ENCODE assay signal across 8 cellular contexts in the genomic region with DNA sequence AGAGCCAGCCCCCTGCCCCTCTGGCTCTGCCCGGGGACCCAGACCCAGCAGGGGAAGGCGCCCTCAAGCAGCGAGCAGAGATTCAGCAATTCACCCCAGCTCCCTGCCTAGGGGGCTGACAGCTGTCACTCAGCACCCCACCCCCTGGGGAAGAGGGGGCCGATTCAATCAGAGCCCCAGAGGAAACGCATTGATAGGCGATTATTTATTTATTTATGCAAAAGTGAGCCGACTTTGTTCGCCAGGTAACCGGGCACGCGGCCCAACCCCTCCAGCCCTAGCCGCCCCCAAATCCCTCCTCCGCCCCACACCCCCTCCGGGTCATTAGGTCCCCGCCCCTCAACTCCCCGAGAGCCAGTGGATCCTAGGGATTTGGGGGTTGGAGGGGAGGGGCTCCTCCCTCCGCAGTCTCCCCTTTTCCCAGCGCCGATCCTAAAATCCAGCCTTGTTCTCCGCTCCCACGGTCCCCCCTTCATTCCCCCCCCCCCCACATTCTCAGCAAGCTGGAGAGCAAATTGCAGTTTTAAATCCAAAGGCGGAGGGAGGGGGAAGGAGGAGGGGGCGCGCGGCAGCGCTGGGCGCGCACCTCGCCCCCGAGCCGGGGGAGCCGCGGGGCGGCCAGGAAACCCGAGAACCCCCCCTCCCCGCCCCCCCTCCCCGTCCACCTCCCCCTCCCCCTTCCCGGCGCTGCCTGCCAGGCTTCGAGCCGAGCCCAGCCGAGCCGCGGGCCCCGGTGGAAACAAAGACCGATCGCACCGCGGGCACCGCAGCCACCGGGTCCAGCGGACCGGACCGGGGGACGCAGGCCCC. TPM values are rescaled to one million over a fixed set of nuclear protein-coding genes. Genes with fewer than 3 reads are reported as not detected.
DNase-seq lines count a peak whose midpoint lies in the region; ATAC-seq and TF ChIP-seq lines count a peak whose summit lies in the region.

No MANE protein-coding gene starts in this region.

- peaks cover 13% of the 10 kb centered on the region for H3K4me1 ChIP-seq in PC-9 (replicated peaks; ENCODE audit: insufficient read depth)
- peaks cover 28 to 35% of the 10 kb centered on the region in 2 donors for H3K4me1 ChIP-seq in breast epithelium

- no peak for TF ChIP-seq CTCF in PC-9 (conservative IDR thresholded peaks at IDR 0.05)
- TF ChIP-seq CTCF in breast epithelium (IDR thresholded peaks at IDR 0.05), result no peak

- peak; percentile 32 for ATAC-seq in stimulated activated memory B cell treated with anti-CD40 and anti-IgM and Interleukin-4, amounts not matched to agents 10 μg/mL and 1 μg/mL and 100 μg/mL, for 72 hours
- no peak for ATAC-seq in HG03045 (IDR thresholded peaks at IDR 0.05; ENCODE audit: unreplicated experiment)

- H3K9me3 ChIP-seq in PC-9 (ENCODE audit: insufficient read depth, low read depth), result no peaks in the 10 kb centered on the region
- H3K9me3 ChIP-seq in breast epithelium, result no peaks in the 10 kb centered on the region

- H3K36me3 ChIP-seq in PC-9 (ENCODE audit: low read depth), result no peaks in the 10 kb centered on the region
- H3K36me3 ChIP-seq in breast epithelium, result no peaks in the 10 kb centered on the region

- CTCF ChIA-PET in PC-9 (lab: Charles Lee), result interaction anchor here (0.6 to 3.6 kb wide), 6 partner anchors 34 to 270 kb away, joined by 3 to 37 read pairs (median 7); no protein-coding TSS in a partner anchor

- H3K36me3 Mint-ChIP-seq in stimulated activated memory B cell treated with anti-CD40 and anti-IgM and Interleukin-4, amounts not matched to agents 10 μg/mL and 1 μg/mL and 100 μg/mL, for 72 hours, result no peaks in the 10 kb centered on the region

- H3K4me1 Mint-ChIP-seq in stimulated activated memory B cell treated with anti-CD40 and anti-IgM and Interleukin-4, amounts not matched to agents 10 μg/mL and 1 μg/mL and 100 μg/mL, for 72 hours, result peaks cover 48% of the 10 kb centered on the region

- H3F3A ChIP-seq in PC-9 (ENCODE audit: insufficient read depth, low read depth), result peaks cover 3% of the 10 kb centered on the region; the same call in 1 of the 2 replicates

- H3K27me3 ChIP-seq in PC-9 (ENCODE audit: insufficient read depth, low read depth) (no peaks in the 10 kb centered on the region), breast epithelium (no peaks in the 10 kb centered on the region)

- peaks cover 40% of the 10 kb centered on the region for H3K79me2 ChIP-seq in PC-9 (ENCODE audit: low read depth)

- DNase-seq in NCI-H524 (lab: John Stamatoyannopoulos, UW), result peak; percentile 9 to 55
- no peak for DNase-seq in NCI-H524 treated with DMSO at 0.1 percent for 48 hours (lab: John Stamatoyannopoulos, UW)
- peak in 1 of 2 experiments; percentile 37 for DNase-seq in PC-9
- DNase-seq in breast epithelium (ENCODE audit: low spot score in 2 of 2), result peak in 1 of 2 donors; percentile 72
- peak; percentile 41 for DNase-seq in iris pigment epithelial cell (ENCODE audit: low read depth)
- DNase-seq in NCI-H1930 (lab: John Stamatoyannopoulos, UW), result no peak

- H3K9me2 ChIP-seq in PC-9 (ENCODE audit: insufficient read depth), result no peaks in the 10 kb centered on the region

- POLR2A ChIA-PET in PC-9 (lab: Charles Lee; ENCODE audit: unreplicated experiment), result interaction anchor here (0.7 kb wide), 1 partner anchor 170 kb away, joined by 3 read pairs; the partner anchor contains the start of gene STX12

- no peaks in the 10 kb centered on the region for H3K9me3 Mint-ChIP-seq in stimulated activated memory B cell treated with anti-CD40 and anti-IgM and Interleukin-4, amounts not matched to agents 10 μg/mL and 1 μg/mL and 100 μg/mL, for 72 hours

- peak overlapping the region; percentile 75; the same call in 1 of the 2 replicates for H2AFZ ChIP-seq in PC-9

- peaks cover 12% of the 10 kb centered on the region for H4K20me1 ChIP-seq in PC-9 (ENCODE audit: insufficient read depth)

- TF ChIP-seq POLR2A in breast epithelium (IDR thresholded peaks at IDR 0.05), result no peak

- H3K4me2 ChIP-seq in PC-9, result peak overlapping the region; percentile 90

- intact Hi-C loops in PC-9 (cut with micrococcal nuclease; ENCODE audit: unreplicated experiment), result loop anchor here (1.0 to 5.0 kb wide), 3 partner anchors 34 to 185 kb away; no protein-coding TSS in a partner anchor
- intact Hi-C loops in breast epithelium (cut with DNase I; ENCODE audit: low total_unique reads), result loop anchor here (5.0 to 10.0 kb wide), 2 partner anchors 45 to 208 kb away; partner anchors contain the start of gene GPR3

- peak overlapping the region; percentile 71 for H3K4me3 ChIP-seq in PC-9
- peak overlapping the region; percentile 92 to 100 (median 95) for H3K4me3 ChIP-seq in breast epithelium

- BruUV-seq in PC-9 (replicated peaks; lab: Mats Ljungman, UMichigan), result no TSS peak

- H3K27me3 Mint-ChIP-seq in stimulated activated memory B cell treated with anti-CD40 and anti-IgM and Interleukin-4, amounts not matched to agents 10 μg/mL and 1 μg/mL and 100 μg/mL, for 72 hours, result no peaks in the 10 kb centered on the region

- H3K27ac ChIP-seq in PC-9 (no peak overlapping the region), breast epithelium (peak overlapping the region; percentile 94 to 97)

- peak overlapping the region; percentile 80 for H3K27ac Mint-ChIP-seq in stimulated activated memory B cell treated with anti-CD40 and anti-IgM and Interleukin-4, amounts not matched to agents 10 μg/mL and 1 μg/mL and 100 μg/mL, for 72 hours

- peak overlapping the region; percentile 89 for H3K4me3 Mint-ChIP-seq in stimulated activated memory B cell treated with anti-CD40 and anti-IgM and Interleukin-4, amounts not matched to agents 10 μg/mL and 1 μg/mL and 100 μg/mL, for 72 hours

RNA-seq across cellular contexts. Expression of gene AHDC1, which starts 1.2 kb away (rescaled TPM):
- total RNA-seq in PC-9 (2021) (45.9 and 48.8 TPM in 2 replicates), breast epithelium (10 to 100 TPM; 10.7 to 17.1 (median 15.4) TPM)

RNA-seq across cellular contexts. Expression of gene FGR, which starts 32.3 kb away (rescaled TPM):
- total RNA-seq in PC-9 (2021) (not detected in 2 replicates), breast epithelium (10 to 100 TPM; 22.1 to 46.9 (median 24.3) TPM)

Comparison
In these comparisons a context has a peak if more than half of its experiments do, and no peak if none do; other contexts are left out.
1. DNase-seq: peak in NCI-H524 (2 of 2) and iris pigment epithelial cell (single experiment); none in NCI-H524 treated with DMSO at 0.1 percent for 48 hours (single experiment) and NCI-H1930 (0 of 2).
2. RNA of gene FGR, which starts 32.3 kb away (total RNA-seq): 22.1 to 46.9 TPM in breast epithelium; not detected in PC-9; every median in the first group is over 10 times any median in the second.